In the genomic region with DNA sequence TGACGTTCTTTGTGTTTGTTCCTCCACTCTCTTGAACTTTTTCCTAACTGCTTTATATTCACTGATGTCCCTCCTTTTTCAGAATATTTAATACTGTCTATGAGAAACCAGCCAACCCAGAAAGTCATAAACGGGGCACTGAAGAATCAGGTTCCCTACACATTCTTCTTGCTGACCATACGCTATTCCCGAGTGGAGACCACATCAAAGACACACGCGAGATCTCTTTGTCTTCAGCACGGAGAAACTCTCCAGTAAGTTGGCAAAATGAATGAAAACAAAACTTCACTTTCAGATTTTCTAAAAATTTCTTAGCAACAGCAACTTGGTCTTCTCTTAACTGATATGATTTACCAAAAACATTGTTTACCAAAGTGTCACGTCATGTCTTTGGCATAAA, we compare ENCODE assay signal across 31 cellular contexts.
"Had no signal": no experiment of that assay in that cellular context is flagged by ENCODE, and none has a peak within 500 bp of the region (broad histone marks: within the 10 kb centered on the region; RNA-seq: fewer than 3 reads in every experiment).

No MANE protein-coding gene starts in this region.

- H3K36me3 ChIP-seq: ascending aorta, breast epithelium had no signal

- H3K9me3 Mint-ChIP-seq: activated CD4-positive, alpha-beta T cell treated with anti-CD3 and anti-CD28 coated beads, Interleukin-2, amount 10 ng/mL, durations not matched to agents 7 days and 5 days; activated naive CD4-positive, alpha-beta T cell treated with anti-CD3 and anti-CD28 coated beads, Interleukin-2, amount 50 U/mL, for 24 hours; activated naive CD8-positive, alpha-beta T cell treated with anti-CD3 and anti-CD28 coated beads, Interleukin-2, amount 10 ng/mL, durations not matched to agents 7 days and 5 days; activated T-cell treated with anti-CD3 and anti-CD28 coated beads, Interleukin-2, amount 50 U/mL, for 24 hours; activated T-helper 2 cell treated with anti-CD3 and anti-CD28 coated beads, Interferon-gamma antibody, Interleukin-2, Interleukin-4, amounts not matched to agents 10 μg/mL and 5 μg/mL and 100 μg/mL, durations not matched to agents 14 hours and 24 hours and 36 hours had no signal

- H3K27ac Mint-ChIP-seq: activated CD4-positive, alpha-beta T cell treated with anti-CD3 and anti-CD28 coated beads for 36 hours; activated CD4-positive, alpha-beta T cell treated with anti-CD3 and anti-CD28 coated beads, Interleukin-2, amount 10 ng/mL, durations not matched to agents 7 days and 5 days; activated CD8-positive, alpha-beta T cell treated with anti-CD3 and anti-CD28 coated beads, Interleukin-2, amount 10 ng/mL, durations not matched to agents 7 days and 5 days; activated naive CD4-positive, alpha-beta T cell treated with anti-CD3 and anti-CD28 coated beads, Interleukin-2, amount 50 U/mL, for 24 hours; activated naive CD8-positive, alpha-beta T cell treated with anti-CD3 and anti-CD28 coated beads, Interleukin-2, amount 10 ng/mL, durations not matched to agents 7 days and 5 days; activated T-cell treated with anti-CD3 and anti-CD28 coated beads, Interleukin-2, amount 50 U/mL, for 24 hours; activated T-helper 2 cell treated with anti-CD3 and anti-CD28 coated beads, Interferon-gamma antibody, Interleukin-2, Interleukin-4, amounts not matched to agents 10 μg/mL and 5 μg/mL and 100 μg/mL, durations not matched to agents 14 hours and 24 hours and 36 hours had no signal

- H3K27me3 ChIP-seq: ascending aorta, breast epithelium had no signal

- DNase-seq: activated CD4-positive, alpha-beta T cell treated with anti-CD3 and anti-CD28 coated beads for 36 hours; activated CD4-positive, alpha-beta T cell treated with anti-CD3 and anti-CD28 coated beads, Interleukin-2, amount 10 ng/mL, durations not matched to agents 7 days and 5 days; activated CD4-positive, alpha-beta T cell treated with anti-CD3 and anti-CD28 coated beads, Interleukin-2, amount 50 U/mL, for 48 hours; activated CD8-positive, alpha-beta T cell treated with anti-CD3 and anti-CD28 coated beads, Interleukin-2, amount 10 ng/mL, durations not matched to agents 7 days and 5 days; activated gamma-delta T cell; activated naive CD4-positive, alpha-beta T cell treated with Interleukin-2 at 50 U/mL for 16 hours; activated naive CD8-positive, alpha-beta T cell treated with anti-CD3 and anti-CD28 coated beads, Interleukin-2, amount 10 ng/mL, durations not matched to agents 7 days and 5 days; activated T-cell treated with anti-CD3 and anti-CD28 coated beads, Interleukin-2, amount 50 U/mL, for 24 hours; amygdala; NCI-H1092 treated with DMSO at 0.1 percent for 48 hours; NCI-H1417; NCI-H146; NCI-H187; NCI-H2029 treated with DMSO at 0.1 percent for 48 hours; NCI-H2107; NCI-H2171; NCI-H510A; NCI-H526; NCI-H748 treated with DMSO at 0.1 percent for 48 hours; NK-92 treated with Interleukin-12 subunit alpha and Interleukin-12 subunit beta, amount 100 ng/mL, for 24 hours; PC-9; Right ventricle myocardium superior; SW 1271; T-helper 1 cell; T-helper 2 cell; T-helper 9 cell had no signal

- H3K4me1 ChIP-seq: ascending aorta had no signal

- H3K27ac ChIP-seq: ascending aorta, PC-9 had no signal

- H3K4me1 Mint-ChIP-seq: activated CD4-positive, alpha-beta T cell treated with anti-CD3 and anti-CD28 coated beads, Interleukin-2, amount 10 ng/mL, durations not matched to agents 7 days and 5 days; activated naive CD8-positive, alpha-beta T cell treated with anti-CD3 and anti-CD28 coated beads, Interleukin-2, amount 10 ng/mL, durations not matched to agents 7 days and 5 days had no signal

- H3K9me3 ChIP-seq: ascending aorta, breast epithelium had no signal

- H3K36me3 Mint-ChIP-seq: activated naive CD4-positive, alpha-beta T cell treated with anti-CD3 and anti-CD28 coated beads, Interleukin-2, amount 50 U/mL, for 24 hours; activated naive CD8-positive, alpha-beta T cell treated with anti-CD3 and anti-CD28 coated beads, Interleukin-2, amount 10 ng/mL, durations not matched to agents 7 days and 5 days had no signal

- ATAC-seq: activated CD4-positive, alpha-beta T cell treated with anti-CD3 and anti-CD28 coated beads for 36 hours; activated CD4-positive, CD25-positive, alpha-beta regulatory T cell treated with anti-CD3 and anti-CD28 coated beads, Interleukin-2, amount 50 U/mL, for 24 hours; activated CD8-positive, alpha-beta T cell treated with anti-CD3 and anti-CD28 coated beads, Interleukin-2, amount 10 ng/mL, durations not matched to agents 7 days and 5 days had no signal

- H3K27me3 Mint-ChIP-seq: activated CD4-positive, alpha-beta T cell treated with anti-CD3 and anti-CD28 coated beads, Interleukin-2, amount 10 ng/mL, durations not matched to agents 7 days and 5 days; activated naive CD4-positive, alpha-beta T cell treated with anti-CD3 and anti-CD28 coated beads, Interleukin-2, amount 50 U/mL, for 24 hours; activated naive CD8-positive, alpha-beta T cell treated with anti-CD3 and anti-CD28 coated beads, Interleukin-2, amount 10 ng/mL, durations not matched to agents 7 days and 5 days had no signal

- H3K4me3 Mint-ChIP-seq: activated CD4-positive, alpha-beta T cell treated with anti-CD3 and anti-CD28 coated beads for 36 hours; activated CD4-positive, alpha-beta T cell treated with anti-CD3 and anti-CD28 coated beads, Interleukin-2, amount 10 ng/mL, durations not matched to agents 7 days and 5 days; activated CD8-positive, alpha-beta T cell treated with anti-CD3 and anti-CD28 coated beads, Interleukin-2, amount 10 ng/mL, durations not matched to agents 7 days and 5 days; activated naive CD4-positive, alpha-beta T cell treated with anti-CD3 and anti-CD28 coated beads, Interleukin-2, amount 50 U/mL, for 24 hours; activated naive CD8-positive, alpha-beta T cell treated with anti-CD3 and anti-CD28 coated beads, Interleukin-2, amount 10 ng/mL, durations not matched to agents 7 days and 5 days; activated T-cell treated with anti-CD3 and anti-CD28 coated beads, Interleukin-2, amount 50 U/mL, for 24 hours had no signal

- H3K4me3 ChIP-seq: ascending aorta, breast epithelium, PC-9 had no signal

- H3K4me2 ChIP-seq: PC-9 had no signal

- H2AFZ ChIP-seq: PC-9 had no signal
